ENCODE assay signal across 10 cellular contexts in the genomic region with DNA sequence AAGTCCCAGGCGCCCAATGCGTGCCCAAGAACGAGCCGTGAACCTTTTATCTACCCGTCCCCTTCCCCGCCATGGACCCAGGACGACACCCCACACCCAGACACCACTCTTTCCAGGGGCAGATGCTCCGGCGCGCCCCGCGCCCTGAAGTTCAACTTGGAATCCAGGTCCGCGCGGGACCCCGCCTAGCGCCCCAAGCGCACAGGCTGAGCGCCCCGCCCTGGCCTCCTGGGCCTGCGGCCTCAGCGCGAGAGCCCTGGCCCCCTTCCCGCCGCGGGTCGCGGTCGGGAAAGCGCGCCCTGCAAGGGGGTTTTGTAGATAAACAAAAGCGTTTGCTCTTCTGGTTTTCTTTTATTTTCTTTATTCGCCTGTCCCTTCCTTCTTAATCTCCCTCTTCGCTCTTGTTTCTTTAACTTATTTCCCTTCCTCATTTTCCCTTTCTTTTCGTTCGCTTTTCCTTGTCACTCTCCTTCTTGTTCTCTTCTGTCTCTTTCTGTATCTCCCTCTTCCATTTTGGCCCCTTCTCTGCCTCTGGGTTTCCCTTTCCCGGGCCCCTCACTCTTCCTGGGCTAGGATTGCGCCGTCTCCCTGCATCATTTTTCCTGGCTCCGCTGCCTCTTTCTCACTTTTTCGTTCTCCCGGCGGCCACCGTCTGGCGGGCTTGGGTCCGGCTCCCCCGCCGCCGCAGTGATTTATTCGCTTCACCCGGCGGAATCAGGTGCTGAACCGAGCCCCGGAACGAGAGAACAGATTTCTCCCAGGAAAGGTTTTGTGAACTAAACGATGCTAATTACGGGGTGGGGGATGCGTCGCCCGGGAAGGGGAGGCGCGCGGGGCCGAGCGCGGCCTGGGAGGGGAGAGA. TPM values are rescaled to one million over a fixed set of nuclear protein-coding genes. Genes with fewer than 3 reads are reported as not detected.
A peak's percentile ranks its signal among the peaks of the same experiment; 100 is the strongest.
DNase-seq lines count a peak whose midpoint lies in the region; ATAC-seq and TF ChIP-seq lines count a peak whose summit lies in the region.
"Had no signal": no experiment of that assay in that cellular context is flagged by ENCODE, and none has a peak within 500 bp of the region (broad histone marks: within the 10 kb centered on the region; RNA-seq: fewer than 3 reads in every experiment).

No MANE protein-coding gene starts in this region.

- H3K36me3 Mint-ChIP-seq in activated CD4-positive, alpha-beta T cell treated with anti-CD3 and anti-CD28 coated beads for 36 hours (ENCODE audit: low read depth) = no peaks in the 10 kb centered on the region
- no peaks in the 10 kb centered on the region for H3K36me3 Mint-ChIP-seq in activated CD4-positive, alpha-beta memory T cell treated with anti-CD3 and anti-CD28 coated beads for 36 hours
- no peaks in the 10 kb centered on the region for H3K36me3 Mint-ChIP-seq in stimulated activated effector memory CD8-positive, alpha-beta T cell treated with anti-CD3 and anti-CD28 coated beads, Interleukin-12 subunit alpha, Interleukin-12 subunit beta, amount 100 ng/mL, for 72 hours

- no peak for DNase-seq in activated CD4-positive, alpha-beta T cell treated with anti-CD3 and anti-CD28 coated beads for 36 hours
- DNase-seq in activated CD4-positive, alpha-beta T cell treated with anti-CD3 and anti-CD28 coated beads, Interleukin-2, amount 50 U/mL, for 4 hours = no peak
- no peak for DNase-seq in activated CD4-positive, alpha-beta memory T cell treated with anti-CD3 and anti-CD28 coated beads for 36 hours
- no peak for DNase-seq in kidney epithelial cell (ENCODE audit: low read depth)
- no peak for DNase-seq in stimulated activated effector memory CD8-positive, alpha-beta T cell treated with anti-CD3 and anti-CD28 coated beads, Interleukin-12 subunit alpha, Interleukin-12 subunit beta, amount 100 ng/mL, for 72 hours (ENCODE audit: low spot score in 2 of 2)
- DNase-seq in NCI-H446 (lab: John Stamatoyannopoulos, UW) = no peak
- no peak for DNase-seq in kidney glomerular epithelial cell (lab: John Stamatoyannopoulos, UW)

- ATAC-seq in activated CD4-positive, alpha-beta T cell treated with anti-CD3 and anti-CD28 coated beads for 36 hours = no peak
- no peak for ATAC-seq in stimulated activated effector memory CD8-positive, alpha-beta T cell treated with anti-CD3 and anti-CD28 coated beads, Interleukin-12 subunit alpha, Interleukin-12 subunit beta, amount 100 ng/mL, for 72 hours
- ATAC-seq in GM18870 (IDR thresholded peaks at IDR 0.05; ENCODE audit: unreplicated experiment) = no peak

- no peak overlapping the region for H3K27ac Mint-ChIP-seq in activated CD4-positive, alpha-beta T cell treated with anti-CD3 and anti-CD28 coated beads for 36 hours
- H3K27ac Mint-ChIP-seq in activated CD4-positive, alpha-beta memory T cell treated with anti-CD3 and anti-CD28 coated beads for 36 hours = no peak overlapping the region
- no peak overlapping the region for H3K27ac Mint-ChIP-seq in stimulated activated effector memory CD8-positive, alpha-beta T cell treated with anti-CD3 and anti-CD28 coated beads, Interleukin-12 subunit alpha, Interleukin-12 subunit beta, amount 100 ng/mL, for 72 hours

- H3K4me3 Mint-ChIP-seq in activated CD4-positive, alpha-beta T cell treated with anti-CD3 and anti-CD28 coated beads for 36 hours = peak overlapping the region; percentile 29
- peak overlapping the region; percentile 47 for H3K4me3 Mint-ChIP-seq in activated CD4-positive, alpha-beta memory T cell treated with anti-CD3 and anti-CD28 coated beads for 36 hours
- H3K4me3 Mint-ChIP-seq in stimulated activated effector memory CD8-positive, alpha-beta T cell treated with anti-CD3 and anti-CD28 coated beads, Interleukin-12 subunit alpha, Interleukin-12 subunit beta, amount 100 ng/mL, for 72 hours = peak overlapping the region; percentile 77

- TF ChIP-seq CTCF in kidney epithelial cell (IDR thresholded peaks at IDR 0.05; ENCODE audit: insufficient read depth, low read length, poor library complexity, severe bottlenecking) = no peak

- CTCF ChIA-PET in activated CD4-positive, alpha-beta T cell treated with anti-CD3 and anti-CD28 coated beads for 36 hours (lab: Charles Lee) = no interaction called here
- CTCF ChIA-PET in activated CD4-positive, alpha-beta memory T cell treated with anti-CD3 and anti-CD28 coated beads for 36 hours (lab: Charles Lee) = interaction anchor here (2.8 kb wide), 1 partner anchor 13 kb away, joined by 19 read pairs; no protein-coding TSS in a partner anchor

- intact Hi-C loops in activated CD4-positive, alpha-beta T cell treated with anti-CD3 and anti-CD28 coated beads for 36 hours (cut with DNase I, micrococcal nuclease) = loop anchor here in 1 of 2 experiments (5.0 kb wide), 1 partner anchor 497 kb away; the partner anchor contains the start of gene LBX1
- intact Hi-C loops in activated CD4-positive, alpha-beta memory T cell treated with anti-CD3 and anti-CD28 coated beads for 36 hours (cut with micrococcal nuclease) = loop anchor here (5.0 kb wide), 2 partner anchors 73 to 147 kb away; no protein-coding TSS in a partner anchor

- H3K9me3 Mint-ChIP-seq in activated CD4-positive, alpha-beta T cell treated with anti-CD3 and anti-CD28 coated beads for 36 hours (ENCODE audit: low read depth) = no peaks in the 10 kb centered on the region
- no peaks in the 10 kb centered on the region for H3K9me3 Mint-ChIP-seq in activated CD4-positive, alpha-beta memory T cell treated with anti-CD3 and anti-CD28 coated beads for 36 hours
- no peaks in the 10 kb centered on the region for H3K9me3 Mint-ChIP-seq in stimulated activated effector memory CD8-positive, alpha-beta T cell treated with anti-CD3 and anti-CD28 coated beads, Interleukin-12 subunit alpha, Interleukin-12 subunit beta, amount 100 ng/mL, for 72 hours

- no peaks in the 10 kb centered on the region for H3K36me3 ChIP-seq in kidney epithelial cell (ENCODE audit: control insufficient read depth, insufficient read depth, low read length)

- H3K4me3 ChIP-seq in kidney epithelial cell (ENCODE audit: low read depth, low read length) = peak overlapping the region; percentile 48

- H3K27me3 ChIP-seq in kidney epithelial cell (ENCODE audit: control insufficient read depth, insufficient read depth, low read length) = peaks cover under 1% of the 10 kb centered on the region

- H3K27me3 Mint-ChIP-seq in activated CD4-positive, alpha-beta T cell treated with anti-CD3 and anti-CD28 coated beads for 36 hours = peaks cover 85% of the 10 kb centered on the region
- H3K27me3 Mint-ChIP-seq in activated CD4-positive, alpha-beta memory T cell treated with anti-CD3 and anti-CD28 coated beads for 36 hours = peaks cover 85% of the 10 kb centered on the region

- POLR2A ChIA-PET in activated CD4-positive, alpha-beta T cell treated with anti-CD3 and anti-CD28 coated beads for 36 hours (lab: Charles Lee) = no interaction called here
- POLR2A ChIA-PET in activated CD4-positive, alpha-beta memory T cell treated with anti-CD3 and anti-CD28 coated beads for 36 hours (lab: Charles Lee) = no interaction called here

- H3K4me1 Mint-ChIP-seq in activated CD4-positive, alpha-beta T cell treated with anti-CD3 and anti-CD28 coated beads for 36 hours = peaks cover 31% of the 10 kb centered on the region
- peaks cover 28% of the 10 kb centered on the region for H3K4me1 Mint-ChIP-seq in activated CD4-positive, alpha-beta memory T cell treated with anti-CD3 and anti-CD28 coated beads for 36 hours (ENCODE audit: low read depth)
- H3K4me1 Mint-ChIP-seq in stimulated activated effector memory CD8-positive, alpha-beta T cell treated with anti-CD3 and anti-CD28 coated beads, Interleukin-12 subunit alpha, Interleukin-12 subunit beta, amount 100 ng/mL, for 72 hours = peaks cover 48% of the 10 kb centered on the region

RNA-seq across cellular contexts. Expression of gene PAX2, which starts 15.3 kb away (rescaled TPM):
- under 1 TPM; 0.05 to 0.09 TPM for total RNA-seq in activated CD4-positive, alpha-beta T cell treated with anti-CD3 and anti-CD28 coated beads for 36 hours
- total RNA-seq in activated CD4-positive, alpha-beta memory T cell treated with anti-CD3 and anti-CD28 coated beads for 36 hours = not detected
- 5.1 and 7.9 TPM in 2 replicates for total RNA-seq in kidney epithelial cell
- total RNA-seq: pulmonary artery endothelial cell, temporal lobe had no signal
